In the genomic region with DNA sequence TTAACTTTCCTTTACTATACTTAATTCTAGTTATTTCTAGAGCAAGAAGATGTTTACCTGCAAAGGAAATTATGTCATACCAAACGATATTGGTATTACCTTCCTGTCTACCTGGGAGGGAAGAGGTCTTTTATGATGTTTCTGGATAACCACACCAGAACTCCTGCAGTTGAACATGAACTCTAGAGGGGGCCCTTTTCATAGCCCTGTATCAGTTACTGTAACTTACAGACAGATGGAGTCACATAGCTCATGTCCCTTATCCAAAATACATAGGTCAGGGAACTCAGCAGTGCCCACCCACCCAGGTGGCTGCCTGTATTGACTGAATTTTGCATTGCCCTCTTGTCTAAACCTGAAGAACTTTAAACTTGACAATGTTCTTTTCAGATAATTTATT, we compare ENCODE assay signal across 11 cellular contexts. TPM values are rescaled to one million over a fixed set of nuclear protein-coding genes. Genes with fewer than 3 reads are reported as not detected.
DNase-seq lines count a peak whose midpoint lies in the region; ATAC-seq and TF ChIP-seq lines count a peak whose summit lies in the region.
"Had no signal": no experiment of that assay in that cellular context is flagged by ENCODE, and none has a peak within 500 bp of the region (broad histone marks: within the 10 kb centered on the region; RNA-seq: fewer than 3 reads in every experiment).

No MANE protein-coding gene starts in this region.

- H3K27me3 Mint-ChIP-seq in CD8-positive, alpha-beta T cell (ENCODE audit: low read depth), result no peaks in the 10 kb centered on the region
- no peaks in the 10 kb centered on the region for H3K27me3 Mint-ChIP-seq in activated CD4-positive, alpha-beta memory T cell treated with anti-CD3 and anti-CD28 coated beads for 36 hours

- TF ChIP-seq POLR2A in gastroesophageal sphincter (IDR thresholded peaks at IDR 0.05) (no peak), sigmoid colon (IDR thresholded peaks at IDR 0.05) (no peak)

- DNase-seq in CD8-positive, alpha-beta T cell, result no peak
- DNase-seq in H7 (peak; percentile 60), RWPE2 (ENCODE audit: low spot score) (no peak), DMS79 treated with DMSO at 0.1 percent for 48 hours (lab: John Stamatoyannopoulos, UW) (no peak), sigmoid colon (no peak), SK-N-DZ (ENCODE audit: low spot score) (no peak)
- DNase-seq in activated CD4-positive, alpha-beta memory T cell treated with anti-CD3 and anti-CD28 coated beads for 36 hours, result no peak

- H3K4me1 ChIP-seq in CD8-positive, alpha-beta T cell (ENCODE audit: insufficient read depth, low read length), result no peaks in the 10 kb centered on the region
- no peaks in the 10 kb centered on the region for H3K4me1 ChIP-seq in RWPE2 (ENCODE audit: insufficient read depth, poor library complexity, severe bottlenecking)
- peaks cover 0 to 12% (median 0%) of the 10 kb centered on the region in 3 donors for H3K4me1 ChIP-seq in gastroesophageal sphincter
- H3K4me1 ChIP-seq in sigmoid colon, result peaks cover 0 to 3% (median 0%) of the 10 kb centered on the region in 4 donors
- H3K4me1 ChIP-seq: adrenal gland had no signal

- CTCF ChIA-PET in CD8-positive, alpha-beta T cell (lab: Charles Lee), result interaction anchor here (0.6 to 1.8 kb wide), 11 partner anchors 12 to 380 kb away, joined by 3 to 6 read pairs (median 4); a partner anchor contains a TSS
- CTCF ChIA-PET in activated CD4-positive, alpha-beta memory T cell treated with anti-CD3 and anti-CD28 coated beads for 36 hours (lab: Charles Lee), result interaction anchor here (0.6 to 1.3 kb wide), 6 partner anchors 11 to 224 kb away, joined by 3 to 5 read pairs (median 3); a partner anchor contains a TSS

- intact Hi-C loops in CD8-positive, alpha-beta T cell (cut with DNase I, micrococcal nuclease), result loop anchor here (1.0 to 10.0 kb wide), 3 partner anchors 99 to 379 kb away; a partner anchor contains a TSS
- intact Hi-C loops in activated CD4-positive, alpha-beta memory T cell treated with anti-CD3 and anti-CD28 coated beads for 36 hours (cut with micrococcal nuclease), result no loop called here
- intact Hi-C loops in sigmoid colon (cut with DNase I), result no loop called here

- no peaks in the 10 kb centered on the region for H3K27me3 ChIP-seq in CD8-positive, alpha-beta T cell (ENCODE audit: insufficient read depth, low read length)
- H3K27me3 ChIP-seq in H7 (ENCODE audit: control insufficient read depth, insufficient read depth, low read length), result no peaks in the 10 kb centered on the region
- H3K27me3 ChIP-seq in RWPE2 (ENCODE audit: insufficient read depth, poor library complexity, severe bottlenecking), result no peaks in the 10 kb centered on the region
- no peaks in the 10 kb centered on the region for H3K27me3 ChIP-seq in gastroesophageal sphincter
- no peaks in the 10 kb centered on the region for H3K27me3 ChIP-seq in sigmoid colon
- H3K27me3 ChIP-seq: adrenal gland had no signal

- H3K4me3 Mint-ChIP-seq in CD8-positive, alpha-beta T cell, result no peak overlapping the region
- no peak overlapping the region for H3K4me3 Mint-ChIP-seq in activated CD4-positive, alpha-beta memory T cell treated with anti-CD3 and anti-CD28 coated beads for 36 hours

- peak; percentile 51 for TF ChIP-seq CTCF in CD8-positive, alpha-beta T cell (IDR thresholded peaks at IDR 0.05)
- TF ChIP-seq CTCF in RWPE2 (IDR thresholded peaks at IDR 0.05; ENCODE audit: poor library complexity, severe bottlenecking) (peak; percentile 74), gastroesophageal sphincter (IDR thresholded peaks at IDR 0.05) (peak in 3 of 4 experiments; percentile 33 to 49 (median 35)), sigmoid colon (IDR thresholded peaks at IDR 0.05) (peak in 2 of 4 experiments; percentile 6 to 37)

- no peaks in the 10 kb centered on the region for H3K9me3 Mint-ChIP-seq in CD8-positive, alpha-beta T cell
- H3K9me3 Mint-ChIP-seq in activated CD4-positive, alpha-beta memory T cell treated with anti-CD3 and anti-CD28 coated beads for 36 hours, result no peaks in the 10 kb centered on the region

- H3K36me3 Mint-ChIP-seq in CD8-positive, alpha-beta T cell, result peaks cover 44% of the 10 kb centered on the region
- peaks cover 9% of the 10 kb centered on the region for H3K36me3 Mint-ChIP-seq in activated CD4-positive, alpha-beta memory T cell treated with anti-CD3 and anti-CD28 coated beads for 36 hours

- H3K4me1 Mint-ChIP-seq in CD8-positive, alpha-beta T cell (ENCODE audit: low read depth), result peaks cover 8% of the 10 kb centered on the region
- peaks cover 15% of the 10 kb centered on the region for H3K4me1 Mint-ChIP-seq in activated CD4-positive, alpha-beta memory T cell treated with anti-CD3 and anti-CD28 coated beads for 36 hours (ENCODE audit: low read depth)

- WGBS in gastroesophageal sphincter (ENCODE audit: low coverage in 1 of 2), 2 donors, result 56 to 75% methylated on average over 1 of the region's 1 CpG
- WGBS in sigmoid colon, 2 donors, result 26 to 40% methylated on average over 1 of the region's 1 CpG

- H3K9me3 ChIP-seq in CD8-positive, alpha-beta T cell (ENCODE audit: low read length), result no peaks in the 10 kb centered on the region
- H3K9me3 ChIP-seq in RWPE2 (ENCODE audit: severe bottlenecking) (no peaks in the 10 kb centered on the region), gastroesophageal sphincter (no peaks in the 10 kb centered on the region), sigmoid colon (no peaks in the 10 kb centered on the region)
- H3K9me3 ChIP-seq: adrenal gland had no signal

- H3K36me3 ChIP-seq in CD8-positive, alpha-beta T cell (ENCODE audit: insufficient read depth, low read length), result peaks cover 4% of the 10 kb centered on the region
- H3K36me3 ChIP-seq in H7 (replicated peaks; ENCODE audit: control insufficient read depth, insufficient read depth, low read length) (peaks cover 20% of the 10 kb centered on the region), RWPE2 (ENCODE audit: low read depth) (peaks cover 98% of the 10 kb centered on the region), gastroesophageal sphincter (peaks cover 0 to 98% of the 10 kb centered on the region in 2 donors), sigmoid colon (peaks cover 8 to 94% (median 21%) of the 10 kb centered on the region in 4 donors)

- ATAC-seq in CD8-positive, alpha-beta T cell, result peak; percentile 80
- peak; percentile 50; the same call in 2 of the 3 replicates for ATAC-seq in RWPE2 (ENCODE audit: low read depth)
- peak; percentile 41 for ATAC-seq in gastroesophageal sphincter

- no peak overlapping the region for H3K27ac Mint-ChIP-seq in CD8-positive, alpha-beta T cell
- H3K27ac Mint-ChIP-seq in activated CD4-positive, alpha-beta memory T cell treated with anti-CD3 and anti-CD28 coated beads for 36 hours, result no peak overlapping the region

- TF ChIP-seq EP300 in gastroesophageal sphincter (IDR thresholded peaks at IDR 0.05) (no peak), sigmoid colon (IDR thresholded peaks at IDR 0.05) (no peak)

- POLR2A ChIA-PET in CD8-positive, alpha-beta T cell (lab: Charles Lee), result interaction anchor here (0.7 to 1.2 kb wide), 2 partner anchors 63 to 124 kb away, joined by 3 read pairs; no protein-coding TSS in a partner anchor
- POLR2A ChIA-PET in activated CD4-positive, alpha-beta memory T cell treated with anti-CD3 and anti-CD28 coated beads for 36 hours (lab: Charles Lee), result interaction anchor here (1.0 kb wide), 1 partner anchor 14 kb away, joined by 3 read pairs; no protein-coding TSS in a partner anchor

- no peak overlapping the region for H3K27ac ChIP-seq in CD8-positive, alpha-beta T cell (ENCODE audit: low read depth, low read length)
- H3K27ac ChIP-seq in RWPE2 (ENCODE audit: poor library complexity, severe bottlenecking), result no peak overlapping the region
- H3K27ac ChIP-seq in gastroesophageal sphincter, result no peak overlapping the region
- H3K27ac ChIP-seq in sigmoid colon, result no peak overlapping the region
- H3K27ac ChIP-seq: adrenal gland, SK-N-MC, skin epidermis had no signal

- no peak overlapping the region for H3K4me3 ChIP-seq in CD8-positive, alpha-beta T cell (ENCODE audit: low read depth, low read length)
- H3K4me3 ChIP-seq in H7 (ENCODE audit: insufficient read depth, low read depth, low read length) (no peak overlapping the region), RWPE2 (ENCODE audit: severe bottlenecking) (no peak overlapping the region), gastroesophageal sphincter (no peak overlapping the region), sigmoid colon (no peak overlapping the region)
- H3K4me3 ChIP-seq: adrenal gland, SK-N-MC, skin epidermis had no signal

RNA-seq across cellular contexts. Expression of a gene that starts 35.1 kb away (rescaled TPM):
- total RNA-seq in CD8-positive, alpha-beta T cell, result not detected
- total RNA-seq in H7 (2014; rRNA removed; shearing (Covaris generic)), result 23.4 and 25.0 TPM in 2 replicates
- total RNA-seq in gastroesophageal sphincter, result 1,000 to 10,000 TPM; 1,087 to 2,842 (median 1,707) TPM
- total RNA-seq in activated CD4-positive, alpha-beta memory T cell treated with anti-CD3 and anti-CD28 coated beads for 36 hours, result under 1 TPM; 0.12 to 0.29 TPM
- total RNA-seq in sigmoid colon, result 1,000 to 10,000 TPM; 1,167 to 2,082 (median 1,738) TPM
- 100 to 1,000 TPM in 2 of 3 donors, 10 to 100 TPM in 1; 26.4 to 168 (median 105) TPM for polyA plus RNA-seq in sigmoid colon
- not detected in 2 replicates for polyA plus RNA-seq in SK-N-DZ (2014; cell fraction: cytosol; rRNA removed)
- not detected in 2 replicates for polyA plus RNA-seq in SK-N-DZ (2014; cell fraction: nucleus; rRNA removed)

Comparison
In these comparisons a context has a peak if more than half of its experiments do, and no peak if none do; other contexts are left out.
1. RNA of a gene that starts 35.1 kb away (total RNA-seq): 1,087 to 2,842 TPM in gastroesophageal sphincter and 1,167 to 2,082 TPM in sigmoid colon; 23.4 to 25.0 TPM in H7, 0.12 to 0.29 TPM in activated CD4-positive, alpha-beta memory T cell treated with anti-CD3 and anti-CD28 coated beads for 36 hours and not detected in CD8-positive, alpha-beta T cell; every median in the first group is over 10 times any median in the second.
2. intact Hi-C loops: an anchor here in CD8-positive, alpha-beta T cell (1.0 to 10.0 kb wide); none called in activated CD4-positive, alpha-beta memory T cell treated with anti-CD3 and anti-CD28 coated beads for 36 hours and sigmoid colon.
3. Peak in every context shown above with its lines, with median percentiles within 50 percentile points of each other: ATAC-seq.